16 cellular contexts compared by ENCODE assay signal in genomic region chr3:50654196-50654595, GRCh38. TPM values are rescaled to one million over a fixed set of nuclear protein-coding genes. Genes with fewer than 3 reads are reported as not detected.
"Had no signal": no experiment of that assay in that cellular context is flagged by ENCODE, and none has a peak within 500 bp of the region (broad histone marks: within the 10 kb centered on the region; RNA-seq: fewer than 3 reads in every experiment).

No MANE protein-coding gene starts in this region.

- H3K27ac Mint-ChIP-seq: mesothelial cell of epicardium had no signal

- H3K36me3 ChIP-seq: ascending aorta, transverse colon had no signal

- H3K9me3 Mint-ChIP-seq: activated T-cell treated with anti-CD3 and anti-CD28 coated beads, Interleukin-2, amount 50 U/mL, for 4 hours; mesothelial cell of epicardium; T-cell had no signal

- H3K9me3 ChIP-seq: ascending aorta, suprapubic skin, transverse colon had no signal

- H3K4me3 ChIP-seq: ascending aorta, lung, suprapubic skin, transverse colon had no signal

- H3K27me3 Mint-ChIP-seq: T-cell had no signal

- H3K36me3 Mint-ChIP-seq: mesothelial cell of epicardium, T-cell had no signal

- DNase-seq: activated CD4-positive, alpha-beta T cell treated with anti-CD3 and anti-CD28 coated beads, Interleukin-2, amount 50 U/mL, for 4 hours; activated effector memory CD4-positive, alpha-beta T cell treated with anti-CD3 and anti-CD28 coated beads, Interleukin-2, amount 50 U/mL, for 16 hours; activated T-cell treated with anti-CD3 and anti-CD28 coated beads, Interleukin-2, amount 50 U/mL, for 4 hours; cortex of kidney; head of caudate nucleus; retina; stimulated activated naive CD4-positive, alpha-beta T cell; T-cell; T1000; transverse colon had no signal

- H3K27ac ChIP-seq: ascending aorta, suprapubic skin, transverse colon had no signal

- H3K4me1 ChIP-seq: suprapubic skin, transverse colon had no signal

- H3K4me3 Mint-ChIP-seq: activated T-cell treated with anti-CD3 and anti-CD28 coated beads, Interleukin-2, amount 50 U/mL, for 4 hours; mesothelial cell of epicardium; T-cell had no signal

- ATAC-seq: SK-N-SH treated with all-trans-retinoic acid at 6 μM for 48 hours had no signal

- H3K27me3 ChIP-seq: ascending aorta, suprapubic skin, transverse colon had no signal

RNA-seq across cellular contexts. Expression of gene CISH, which starts 42.6 kb away (rescaled TPM):
- polyA plus RNA-seq: neural cell had no signal
